Comparison of ENCODE assay signal across 10 cellular contexts in genomic region chr2:55490554-55490953, GRCh38. TPM values are rescaled to one million over a fixed set of nuclear protein-coding genes. Genes with fewer than 3 reads are reported as not detected.
DNase-seq lines count a peak whose midpoint lies in the region; ATAC-seq and TF ChIP-seq lines count a peak whose summit lies in the region.
"Had no signal": no experiment of that assay in that cellular context is flagged by ENCODE, and none has a peak within 500 bp of the region (broad histone marks: within the 10 kb centered on the region; RNA-seq: fewer than 3 reads in every experiment).

No MANE protein-coding gene starts in this region.

- no peak overlapping the region for H3K4me3 ChIP-seq in right atrium auricular region
- no peak overlapping the region for H3K4me3 ChIP-seq in adipocyte (ENCODE audit: low read length)
- no peak overlapping the region for H3K4me3 ChIP-seq in sigmoid colon
- H3K4me3 ChIP-seq: uterus had no signal

- H3K27ac ChIP-seq in right atrium auricular region = no peak overlapping the region
- H3K27ac ChIP-seq in sigmoid colon = no peak overlapping the region
- H3K27ac ChIP-seq: uterus had no signal

- ATAC-seq in Right ventricle myocardium superior (ENCODE audit: poor library complexity) (peak; percentile 80), HG03457 (IDR thresholded peaks at IDR 0.05; ENCODE audit: unreplicated experiment) (no peak)

- H3K9me3 ChIP-seq in right atrium auricular region (no peaks in the 10 kb centered on the region), adipocyte (ENCODE audit: control insufficient read depth, low read length) (no peaks in the 10 kb centered on the region), sigmoid colon (no peaks in the 10 kb centered on the region)
- H3K9me3 ChIP-seq: uterus had no signal

- TF ChIP-seq EP300 in sigmoid colon (IDR thresholded peaks at IDR 0.05) = no peak

- no peak for TF ChIP-seq POLR2A in sigmoid colon (IDR thresholded peaks at IDR 0.05)

- intact Hi-C loops in Right ventricle myocardium superior (cut with DNase I) = no loop called here
- intact Hi-C loops in sigmoid colon (cut with DNase I) = no loop called here

- H3K36me3 ChIP-seq in right atrium auricular region = no peaks in the 10 kb centered on the region
- no peaks in the 10 kb centered on the region for H3K36me3 ChIP-seq in adipocyte (ENCODE audit: control insufficient read depth, insufficient read depth, low read length, severe bottlenecking)
- H3K36me3 ChIP-seq in sigmoid colon = no peaks in the 10 kb centered on the region
- H3K36me3 ChIP-seq: uterus had no signal

- H3K27me3 ChIP-seq in right atrium auricular region = no peaks in the 10 kb centered on the region
- H3K27me3 ChIP-seq in adipocyte (replicated peaks; ENCODE audit: control insufficient read depth, insufficient read depth, low read length) = no peaks in the 10 kb centered on the region
- no peaks in the 10 kb centered on the region for H3K27me3 ChIP-seq in sigmoid colon
- H3K27me3 ChIP-seq: uterus had no signal

- no peak for TF ChIP-seq CTCF in right atrium auricular region (IDR thresholded peaks at IDR 0.05)
- no peak for TF ChIP-seq CTCF in sigmoid colon (IDR thresholded peaks at IDR 0.05)

- DNase-seq in Right ventricle myocardium superior = peak; percentile 73
- DNase-seq in right atrium auricular region (ENCODE audit: low spot score) = no peak
- peak; percentile 38 for DNase-seq in adipocyte (ENCODE audit: low read depth)
- peak; percentile 48 for DNase-seq in iPS DF 19.7 (ENCODE audit: low read depth, low spot score)
- no peak for DNase-seq in sigmoid colon
- no peak for DNase-seq in effector CD4-positive, alpha-beta T cell
- DNase-seq in superior temporal gyrus (ENCODE audit: extremely low spot score) = no peak
- DNase-seq: activated CD4-positive, alpha-beta memory T cell treated with anti-CD3 and anti-CD28 coated beads for 36 hours had no signal

- WGBS in sigmoid colon, 2 donors = 67 to 71% methylated on average over 2 of the region's 2 CpGs

- no peak overlapping the region for H3K9ac ChIP-seq in adipocyte (ENCODE audit: low read length)

- no peaks in the 10 kb centered on the region for H3K4me1 ChIP-seq in right atrium auricular region
- H3K4me1 ChIP-seq in adipocyte (ENCODE audit: control insufficient read depth, insufficient read depth, low read length) = no peaks in the 10 kb centered on the region
- no peaks in the 10 kb centered on the region for H3K4me1 ChIP-seq in sigmoid colon
- H3K4me1 ChIP-seq: uterus had no signal

RNA-seq across cellular contexts. Expression of gene CFAP36, which starts 29.0 kb away (rescaled TPM):
- total RNA-seq in Right ventricle myocardium superior (19.8 TPM), right atrium auricular region (10 to 100 TPM; 14.6 to 15.1 TPM), sigmoid colon (10 to 100 TPM; 25.0 to 46.4 (median 33.0) TPM)
- 10 to 100 TPM; 15.7 to 26.4 (median 21.4) TPM for polyA plus RNA-seq in sigmoid colon

Comparison
In these comparisons a context has a peak if more than half of its experiments do, and no peak if none do; other contexts are left out.
1. DNase-seq: peak in Right ventricle myocardium superior (single experiment), adipocyte (single experiment) and iPS DF 19.7 (single experiment); none in right atrium auricular region (single experiment), sigmoid colon (single experiment), effector CD4-positive, alpha-beta T cell (single experiment) and superior temporal gyrus (single experiment).